ENCODE assay signal across 12 cellular contexts in the genomic region with DNA sequence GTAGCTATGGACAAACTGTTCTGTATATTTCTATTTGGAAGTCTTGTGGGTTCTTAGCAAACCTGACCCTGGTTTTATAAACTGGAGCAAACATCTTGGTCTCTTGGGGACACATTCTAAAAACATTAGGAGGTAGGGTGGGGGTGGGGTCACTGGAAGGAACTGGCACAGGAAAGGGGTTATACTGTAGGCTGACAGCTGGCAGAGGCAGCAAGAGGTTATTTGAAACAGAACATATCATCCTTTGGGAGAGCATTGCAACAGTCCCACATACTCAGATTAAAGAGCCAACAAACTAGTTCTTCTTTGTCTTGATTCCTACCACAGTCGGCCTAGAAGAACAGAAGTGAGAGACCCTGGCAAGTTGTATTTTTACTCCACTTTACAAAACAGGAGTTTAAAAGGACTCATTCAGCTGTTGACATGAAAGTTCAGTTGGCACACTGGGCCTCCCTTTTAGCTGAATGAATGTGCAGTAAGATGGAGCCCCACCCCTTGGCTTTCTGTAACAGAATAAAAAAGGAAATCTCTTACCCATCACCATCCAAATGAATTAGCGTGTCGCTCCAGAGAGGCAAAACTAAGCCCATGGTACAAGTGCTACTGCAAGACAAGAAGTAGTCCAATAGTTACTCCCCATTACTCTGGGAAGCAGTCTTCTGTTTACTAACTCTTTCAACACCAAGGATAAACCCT. TPM values are rescaled to one million over a fixed set of nuclear protein-coding genes. Genes with fewer than 3 reads are reported as not detected.
DNase-seq lines count a peak whose midpoint lies in the region; ATAC-seq, FAIRE-seq and TF ChIP-seq lines count a peak whose summit lies in the region.
"Had no signal": no experiment of that assay in that cellular context is flagged by ENCODE, and none has a peak within 500 bp of the region (broad histone marks: within the 10 kb centered on the region; RNA-seq: fewer than 3 reads in every experiment).

No MANE protein-coding gene starts in this region.

- no peaks in the 10 kb centered on the region for H3K9me3 Mint-ChIP-seq in activated naive CD8-positive, alpha-beta T cell treated with anti-CD3 and anti-CD28 coated beads, Interleukin-2, amount 50 U/mL, for 24 hours

- H3K4me1 ChIP-seq in hepatocyte (ENCODE audit: insufficient read depth) = peaks cover 1% of the 10 kb centered on the region
- peaks cover 4% of the 10 kb centered on the region for H3K4me1 ChIP-seq in stomach smooth muscle (ENCODE audit: control insufficient read depth, insufficient read depth, low read length)

- FAIRE-seq in GM12891 (lab: Jason Lieb, UNC) = no peak
- FAIRE-seq: islet of Langerhans had no signal

- H3K36me3 ChIP-seq in hepatocyte (replicated peaks; ENCODE audit: insufficient read depth, low read depth) (no peaks in the 10 kb centered on the region), stomach smooth muscle (ENCODE audit: control insufficient read depth in 2 of 2, insufficient read depth in 2 of 2, low read length in 2 of 2) (no peaks in the 10 kb centered on the region)

- no peak for TF ChIP-seq CTCF in hepatocyte (IDR thresholded peaks at IDR 0.05; ENCODE audit: poor library complexity)

- no peak overlapping the region for H3K4me3 Mint-ChIP-seq in activated naive CD8-positive, alpha-beta T cell treated with anti-CD3 and anti-CD28 coated beads, Interleukin-2, amount 50 U/mL, for 24 hours

- H3K36me3 Mint-ChIP-seq in activated naive CD8-positive, alpha-beta T cell treated with anti-CD3 and anti-CD28 coated beads, Interleukin-2, amount 50 U/mL, for 24 hours (ENCODE audit: low read depth) = peaks cover 27% of the 10 kb centered on the region

- H3K27ac Mint-ChIP-seq in activated naive CD8-positive, alpha-beta T cell treated with anti-CD3 and anti-CD28 coated beads, Interleukin-2, amount 50 U/mL, for 24 hours = peak overlapping the region; percentile 28

- H3K9me3 ChIP-seq in hepatocyte (ENCODE audit: low read depth) (no peaks in the 10 kb centered on the region), stomach smooth muscle (ENCODE audit: control insufficient read depth in 2 of 2, low read length in 2 of 2) (no peaks in the 10 kb centered on the region)
- H3K9me3 ChIP-seq: SK-N-SH had no signal

- WGBS in hepatocyte (ENCODE audit: low lambda C conversion rate, missing lambda C conversion rate) = 90% methylated on average over 3 of the region's 3 CpGs

- no peak for DNase-seq in GM12891 (ENCODE audit: insufficient read length, low spot score)
- no peak for DNase-seq in activated naive CD8-positive, alpha-beta T cell treated with anti-CD3 and anti-CD28 coated beads, Interleukin-2, amount 50 U/mL, for 24 hours
- DNase-seq in hepatocyte (ENCODE audit: low spot score) = no peak
- no peak for DNase-seq in occipital lobe (lab: John Stamatoyannopoulos, UW)
- no peak for DNase-seq in putamen (ENCODE audit: low spot score)
- DNase-seq: effector memory CD4-positive, alpha-beta T cell; SK-N-SH; stimulated activated naive CD4-positive, alpha-beta T cell had no signal

- H3K9me2 ChIP-seq in hepatocyte (replicated peaks; ENCODE audit: insufficient read depth) = no peaks in the 10 kb centered on the region
- H3K9me2 ChIP-seq: SK-N-SH had no signal

- no peak for ATAC-seq in activated naive CD8-positive, alpha-beta T cell treated with anti-CD3 and anti-CD28 coated beads, Interleukin-2, amount 50 U/mL, for 24 hours
- no peak for ATAC-seq in HG03342 (IDR thresholded peaks at IDR 0.05; ENCODE audit: unreplicated experiment)

- peak overlapping the region; percentile 15 for H3K4me2 ChIP-seq in hepatocyte
- H3K4me2 ChIP-seq: SK-N-SH had no signal

- no peak for TF ChIP-seq POLR2A in GM12891 (IDR thresholded peaks at IDR 0.05; ENCODE audit: low read depth, low read length)

- H3K4me1 Mint-ChIP-seq in activated naive CD8-positive, alpha-beta T cell treated with anti-CD3 and anti-CD28 coated beads, Interleukin-2, amount 50 U/mL, for 24 hours = peaks cover 31% of the 10 kb centered on the region

- no peaks in the 10 kb centered on the region for H3K27me3 Mint-ChIP-seq in activated naive CD8-positive, alpha-beta T cell treated with anti-CD3 and anti-CD28 coated beads, Interleukin-2, amount 50 U/mL, for 24 hours

- no peak overlapping the region for H2AFZ ChIP-seq in hepatocyte

- H3K27me3 ChIP-seq in hepatocyte (no peaks in the 10 kb centered on the region), stomach smooth muscle (ENCODE audit: control insufficient read depth in 1 of 2, insufficient read depth in 2 of 2, low read length in 2 of 2) (no peaks in the 10 kb centered on the region)

- H3K27ac ChIP-seq in hepatocyte (peak overlapping the region; percentile 23), stomach smooth muscle (ENCODE audit: low read length) (peak overlapping the region; percentile 31)

- H3K79me2 ChIP-seq in hepatocyte = no peaks in the 10 kb centered on the region

- H4K20me1 ChIP-seq in hepatocyte (ENCODE audit: insufficient read depth, poor library complexity, severe bottlenecking) = no peaks in the 10 kb centered on the region

- H3K9ac ChIP-seq in stomach smooth muscle (ENCODE audit: low read length in 2 of 2) = no peak overlapping the region
- H3K9ac ChIP-seq: SK-N-SH had no signal

- H3K4me3 ChIP-seq in hepatocyte = no peak overlapping the region
- H3K4me3 ChIP-seq in stomach smooth muscle (ENCODE audit: low read length in 2 of 2) = no peak overlapping the region
- H3K4me3 ChIP-seq: skin epidermis had no signal

TF ChIP-seq in GM12891, 5 proteins besides CTCF, POLR2A, EP300 and RAD21:
- TF ChIP-seq SPI1 (IDR thresholded peaks at IDR 0.05; ENCODE audit: low read depth, low read length) (peak; percentile 16; the same call in 1 of the 2 replicates), POU2F2 (IDR thresholded peaks at IDR 0.05; ENCODE audit: low read depth, low read length) (no peak)
TF ChIP-seq in GM12891: peak in this region for 1.

RNA-seq across cellular contexts. Expression of a gene that starts 54.6 kb away (rescaled TPM):
- polyA plus RNA-seq in GM12891 (2012; ENCODE audit: low read depth, missing spikeins) = 1.5 TPM
- total RNA-seq in hepatocyte (0.83 and 1.5 TPM in 2 replicates), occipital lobe (0.47 TPM)
- polyA plus RNA-seq in hepatocyte = 1.9 and 3.4 TPM in 2 replicates
